Comparison of ENCODE assay signal across 8 cellular contexts in genomic region chr7:112206238-112207105, GRCh38. TPM values are rescaled to one million over a fixed set of nuclear protein-coding genes. Genes with fewer than 3 reads are reported as not detected.
DNase-seq lines count a peak whose midpoint lies in the region; ATAC-seq, FAIRE-seq and TF ChIP-seq lines count a peak whose summit lies in the region.

A gene with protein sequence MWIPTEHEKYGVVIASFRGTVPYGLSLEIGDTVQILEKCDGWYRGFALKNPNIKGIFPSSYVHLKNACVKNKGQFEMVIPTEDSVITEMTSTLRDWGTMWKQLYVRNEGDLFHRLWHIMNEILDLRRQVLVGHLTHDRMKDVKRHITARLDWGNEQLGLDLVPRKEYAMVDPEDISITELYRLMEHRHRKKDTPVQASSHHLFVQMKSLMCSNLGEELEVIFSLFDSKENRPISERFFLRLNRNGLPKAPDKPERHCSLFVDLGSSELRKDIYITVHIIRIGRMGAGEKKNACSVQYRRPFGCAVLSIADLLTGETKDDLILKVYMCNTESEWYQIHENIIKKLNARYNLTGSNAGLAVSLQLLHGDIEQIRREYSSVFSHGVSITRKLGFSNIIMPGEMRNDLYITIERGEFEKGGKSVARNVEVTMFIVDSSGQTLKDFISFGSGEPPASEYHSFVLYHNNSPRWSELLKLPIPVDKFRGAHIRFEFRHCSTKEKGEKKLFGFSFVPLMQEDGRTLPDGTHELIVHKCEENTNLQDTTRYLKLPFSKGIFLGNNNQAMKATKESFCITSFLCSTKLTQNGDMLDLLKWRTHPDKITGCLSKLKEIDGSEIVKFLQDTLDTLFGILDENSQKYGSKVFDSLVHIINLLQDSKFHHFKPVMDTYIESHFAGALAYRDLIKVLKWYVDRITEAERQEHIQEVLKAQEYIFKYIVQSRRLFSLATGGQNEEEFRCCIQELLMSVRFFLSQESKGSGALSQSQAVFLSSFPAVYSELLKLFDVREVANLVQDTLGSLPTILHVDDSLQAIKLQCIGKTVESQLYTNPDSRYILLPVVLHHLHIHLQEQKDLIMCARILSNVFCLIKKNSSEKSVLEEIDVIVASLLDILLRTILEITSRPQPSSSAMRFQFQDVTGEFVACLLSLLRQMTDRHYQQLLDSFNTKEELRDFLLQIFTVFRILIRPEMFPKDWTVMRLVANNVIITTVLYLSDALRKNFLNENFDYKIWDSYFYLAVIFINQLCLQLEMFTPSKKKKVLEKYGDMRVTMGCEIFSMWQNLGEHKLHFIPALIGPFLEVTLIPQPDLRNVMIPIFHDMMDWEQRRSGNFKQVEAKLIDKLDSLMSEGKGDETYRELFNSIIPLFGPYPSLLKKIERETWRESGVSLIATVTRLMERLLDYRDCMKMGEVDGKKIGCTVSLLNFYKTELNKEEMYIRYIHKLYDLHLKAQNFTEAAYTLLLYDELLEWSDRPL (N-terminal part only) (minus strand): TSS chr7:112206399. CDS start chr7:112206138, 261 bp downstream.
A gene with protein sequence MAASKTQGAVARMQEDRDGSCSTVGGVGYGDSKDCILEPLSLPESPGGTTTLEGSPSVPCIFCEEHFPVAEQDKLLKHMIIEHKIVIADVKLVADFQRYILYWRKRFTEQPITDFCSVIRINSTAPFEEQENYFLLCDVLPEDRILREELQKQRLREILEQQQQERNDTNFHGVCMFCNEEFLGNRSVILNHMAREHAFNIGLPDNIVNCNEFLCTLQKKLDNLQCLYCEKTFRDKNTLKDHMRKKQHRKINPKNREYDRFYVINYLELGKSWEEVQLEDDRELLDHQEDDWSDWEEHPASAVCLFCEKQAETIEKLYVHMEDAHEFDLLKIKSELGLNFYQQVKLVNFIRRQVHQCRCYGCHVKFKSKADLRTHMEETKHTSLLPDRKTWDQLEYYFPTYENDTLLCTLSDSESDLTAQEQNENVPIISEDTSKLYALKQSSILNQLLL (plus strand): TSS chr7:112206695. CDS start chr7:112206717, 22 bp downstream.

- peaks cover 6 to 11% of the 10 kb centered on the region in 2 donors for H3K4me1 ChIP-seq in kidney (ENCODE audit: control insufficient read depth in 1 of 2, insufficient read depth in 1 of 2, low read depth in 1 of 2, low read length in 2 of 2)

- peak; percentile 94 for ATAC-seq in HG03432 (IDR thresholded peaks at IDR 0.05; ENCODE audit: unreplicated experiment)

- no peaks in the 10 kb centered on the region for H3K27me3 Mint-ChIP-seq in chondrocyte (ENCODE audit: low read depth)

- H3K27ac ChIP-seq in kidney (ENCODE audit: low read depth in 2 of 2, low read length in 2 of 2) = peak within 1 kb of the TSS; percentile 73 to 88

- peak within 1 kb of the TSS; percentile 74 to 89 for H3K9ac ChIP-seq in kidney (ENCODE audit: low read length in 2 of 2)

- peak; percentile 57 for TF ChIP-seq POLR2A in GM19193 (IDR thresholded peaks at IDR 0.05; ENCODE audit: extremely low read depth, insufficient read depth, insufficient read length)

- TF ChIP-seq CTCF in chondrocyte (IDR thresholded peaks at IDR 0.05) (peak; percentile 22), kidney (IDR thresholded peaks at IDR 0.05; ENCODE audit: borderline replicate concordance, extremely low read depth, insufficient read depth) (no peak)

- no peaks in the 10 kb centered on the region for H3K9me3 Mint-ChIP-seq in chondrocyte (ENCODE audit: low read depth)

- peak within 1 kb of the TSS; percentile 94 for H3K27ac Mint-ChIP-seq in chondrocyte (ENCODE audit: unreplicated experiment)

- H3K36me3 ChIP-seq in kidney (ENCODE audit: control insufficient read depth in 1 of 2, insufficient read depth in 2 of 2, low read length in 2 of 2) = no peaks in the 10 kb centered on the region

- H3K9me3 ChIP-seq in kidney (ENCODE audit: control insufficient read depth in 1 of 2, low read length in 2 of 2) = no peaks in the 10 kb centered on the region

- FAIRE-seq in kidney (lab: Jason Lieb, UNC) = peak; percentile 97

- H3K4me3 Mint-ChIP-seq in chondrocyte (ENCODE audit: unreplicated experiment) = peak within 1 kb of the TSS; percentile 98

- DNase-seq in Ammon's horn (ENCODE audit: low spot score) = peak; percentile 99
- DNase-seq in NCI-H460 (ENCODE audit: extremely low read depth, low read depth) = peak; percentile 100
- peak; percentile 99 for DNase-seq in activated CD4-positive, alpha-beta T cell treated with anti-CD3 and anti-CD28 coated beads for 1 hour
- peak; percentile 99 for DNase-seq in chondrocyte (ENCODE audit: low spot score)
- peak; percentile 100 for DNase-seq in kidney
- DNase-seq in stimulated activated CD4-positive, alpha-beta T cell treated with anti-CD3 and anti-CD28 coated beads, Interleukin-15, amount 100 ng/mL, for 1 hour (ENCODE audit: low read depth in 1 of 2, low spot score in 1 of 2) = peak; percentile 99

- H3K4me1 Mint-ChIP-seq in chondrocyte (ENCODE audit: low read depth) = peaks cover 47% of the 10 kb centered on the region

- intact Hi-C loops in kidney (cut with DNase I) = no loop called here

- H3K36me3 Mint-ChIP-seq in chondrocyte (ENCODE audit: low read depth) = no peaks in the 10 kb centered on the region

- H3K4me3 ChIP-seq in kidney (ENCODE audit: low read length in 2 of 2) = peak within 1 kb of the TSS; percentile 87 to 93

RNA-seq across cellular contexts. Expression of the first gene that starts in this region (rescaled TPM):
- total RNA-seq in NCI-H460 (2014; rRNA removed; shearing (Covaris generic)) = 27.7 and 38.0 TPM in 2 replicates
- polyA plus RNA-seq in NCI-H460 (2014; cell fraction: nucleus; rRNA removed) = 19.3 and 35.0 TPM in 2 replicates
- 43.0 to 102 TPM (median 48.8 TPM) in 3 replicates for total RNA-seq in chondrocyte
- 38.9 TPM for total RNA-seq in kidney
- polyA plus RNA-seq in kidney (ENCODE audit: insufficient read depth, low read depth, low replicate concordance) = 3.2 TPM

RNA-seq across cellular contexts. Expression of the second gene that starts in this region (rescaled TPM):
- total RNA-seq in NCI-H460 (2014; rRNA removed; shearing (Covaris generic)) = 33.0 and 40.1 TPM in 2 replicates
- 11.4 and 26.2 TPM in 2 replicates for polyA plus RNA-seq in NCI-H460 (2014; cell fraction: nucleus; rRNA removed)
- total RNA-seq in chondrocyte (15.5 to 18.8 TPM (median 16.2 TPM) in 3 replicates), kidney (25.0 TPM)
- 18.7 TPM for polyA plus RNA-seq in kidney (ENCODE audit: insufficient read depth, low read depth, low replicate concordance)

Comparison
In these comparisons a context has a peak if more than half of its experiments do, and no peak if none do; other contexts are left out.
1. Peak in every context shown above with its lines: DNase-seq, ATAC-seq, H3K4me3 ChIP-seq and H3K27ac ChIP-seq.